8 cellular contexts compared by ENCODE assay signal in the genomic region with DNA sequence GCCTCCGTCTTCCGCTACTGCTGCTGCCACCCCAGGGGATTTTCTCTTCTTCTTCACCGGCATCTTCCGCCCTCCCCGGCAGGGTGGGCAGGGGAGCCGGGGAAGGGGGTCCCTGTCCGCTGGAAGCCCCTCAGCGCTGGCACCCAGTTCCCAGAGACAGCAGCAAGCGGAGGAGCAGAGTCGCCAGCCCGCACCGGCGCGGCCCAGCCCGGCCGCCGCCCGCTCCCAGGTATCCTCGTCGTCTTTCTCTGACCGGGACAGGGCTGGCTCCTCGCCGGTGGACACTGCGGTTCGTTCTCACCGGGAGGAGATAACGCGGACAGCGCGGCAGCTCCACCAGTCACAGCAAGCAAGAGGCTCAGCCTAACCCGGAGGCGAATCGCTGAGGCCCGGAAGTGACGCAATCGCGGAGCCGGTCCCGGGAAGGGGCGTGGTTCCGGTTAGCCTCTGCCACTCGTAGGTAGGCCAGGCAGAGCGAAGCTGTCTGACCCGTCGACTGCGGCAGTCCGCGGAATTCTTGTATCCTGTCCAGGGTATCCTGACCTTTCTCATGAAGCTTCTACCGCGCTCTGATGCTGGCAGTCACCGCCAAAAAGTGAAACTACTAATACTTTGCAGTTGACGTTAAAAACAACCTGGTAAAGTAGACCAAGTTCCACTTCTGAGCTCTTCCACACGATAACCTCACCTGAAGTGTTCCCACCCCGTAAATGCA. TPM values are rescaled to one million over a fixed set of nuclear protein-coding genes. Genes with fewer than 3 reads are reported as not detected.
DNase-seq lines count a peak whose midpoint lies in the region; ATAC-seq and TF ChIP-seq lines count a peak whose summit lies in the region.

A gene (minus strand): TSS at position 351 of the 715 bp plus-strand sequence. CDS start 288 bp downstream, at position 63.

- DNase-seq in AG04450 (ENCODE audit: low read depth, low spot score) (peak; percentile 85), NCI-H226 (peak; percentile 96), WTC11 (ENCODE audit: low spot score) (peak; percentile 98), cardiac fibroblast (ENCODE audit: low read depth in 2 of 2) (peak; percentile 95 to 96), iPS-NIHi7 (ENCODE audit: extremely low spot score) (peak; percentile 95), smooth muscle cell (lab: John Stamatoyannopoulos, UW; ENCODE audit: unreplicated experiment) (peak; percentile 74)

- POLR2A ChIA-PET in AG04450 (lab: Yijun Ruan, JAX), result interaction anchor here (0.7 to 3.4 kb wide), 3 partner anchors 13 to 358 kb away, joined by 3 to 28 read pairs (median 5); a partner anchor contains a TSS
- POLR2A ChIA-PET in WTC11 (lab: Charles Lee), result interaction anchor here (0.9 to 3.0 kb wide), 3 partner anchors 12 to 17 kb away, joined by 3 to 29 read pairs (median 3); a partner anchor contains a TSS

- H3K36me3 ChIP-seq in smooth muscle cell (ENCODE audit: low read depth), result no peaks in the 10 kb centered on the region

- H3K4me1 ChIP-seq in smooth muscle cell (ENCODE audit: low read depth), result peaks cover 22% of the 10 kb centered on the region

- peak within 1 kb of the TSS; percentile 93 for H3K27ac Mint-ChIP-seq in WTC11

- H3K79me2 ChIP-seq in smooth muscle cell (ENCODE audit: low read depth), result peaks cover 50% of the 10 kb centered on the region

- ATAC-seq in GM18909 (IDR thresholded peaks at IDR 0.05; ENCODE audit: poor library complexity, unreplicated experiment) (peak; percentile 100), HG03175 (IDR thresholded peaks at IDR 0.05; ENCODE audit: unreplicated experiment) (peak; percentile 100), WTC11 (peak; percentile 97)

- WGBS in smooth muscle cell (ENCODE audit: low lambda C conversion rate), result under 1% methylated on average over 44 of the region's 54 CpGs

- H3K9me3 ChIP-seq in AG04450 (ENCODE audit: control insufficient read depth, insufficient read depth, low read length) (no peaks in the 10 kb centered on the region; the same call in 1 of the 2 replicates), smooth muscle cell (replicated peaks; ENCODE audit: low read depth) (no peaks in the 10 kb centered on the region)

- peaks cover 32% of the 10 kb centered on the region for H4K20me1 ChIP-seq in smooth muscle cell (ENCODE audit: low read depth)

- H3K27me3 ChIP-seq in AG04450 (ENCODE audit: control insufficient read depth, insufficient read depth, low read length) (no peaks in the 10 kb centered on the region), smooth muscle cell (ENCODE audit: low read depth) (peaks cover 26% of the 10 kb centered on the region)

- H3K4me3 ChIP-seq in AG04450 (ENCODE audit: low read depth, low read length), result peak within 1 kb of the TSS; percentile 80
- peak within 1 kb of the TSS; percentile 85 to 91 for H3K4me3 ChIP-seq in cardiac fibroblast (replicated peaks in 1 of 2; ENCODE audit: low read depth in 2 of 2, low read length in 2 of 2)
- peak within 1 kb of the TSS; percentile 96 for H3K4me3 ChIP-seq in smooth muscle cell

- CTCF ChIA-PET in AG04450 (lab: Charles Lee), result interaction anchor here (0.8 to 4.3 kb wide), 5 partner anchors 17 to 151 kb away, joined by 4 to 22 read pairs (median 5); a partner anchor contains a TSS
- CTCF ChIA-PET in WTC11 (lab: Charles Lee), result interaction anchor here (1.1 to 3.2 kb wide), 3 partner anchors 9 to 177 kb away, joined by 3 to 36 read pairs (median 3); a partner anchor contains a TSS

- H3K9ac ChIP-seq in smooth muscle cell (ENCODE audit: low read depth), result peak within 1 kb of the TSS; percentile 95

- no peaks in the 10 kb centered on the region for H3F3A ChIP-seq in smooth muscle cell (ENCODE audit: low read depth)

- peak within 1 kb of the TSS; percentile 81 for H2AFZ ChIP-seq in smooth muscle cell (ENCODE audit: low read depth)

- H3K27ac ChIP-seq in AG04450 (ENCODE audit: low read depth, low read length) (peak within 1 kb of the TSS; percentile 77), smooth muscle cell (ENCODE audit: low read depth) (peak within 1 kb of the TSS; percentile 92)

- H3K36me3 Mint-ChIP-seq in WTC11, result peaks cover 24% of the 10 kb centered on the region

- H3K27me3 Mint-ChIP-seq in WTC11 (ENCODE audit: low read depth), result peaks cover 18% of the 10 kb centered on the region

- peaks cover 21% of the 10 kb centered on the region for H3K4me1 Mint-ChIP-seq in WTC11

- TF ChIP-seq CTCF in AG04450 (IDR thresholded peaks at IDR 0.05; ENCODE audit: low read depth, low read length) (no peak), WTC11 (IDR thresholded peaks at IDR 0.05) (no peak), cardiac fibroblast (IDR thresholded peaks at IDR 0.05; ENCODE audit: low read depth, low read length) (no peak), smooth muscle cell (IDR thresholded peaks at IDR 0.05; ENCODE audit: borderline replicate concordance, insufficient read depth, poor library complexity, severe bottlenecking) (no peak)

- no peaks in the 10 kb centered on the region for H3K9me3 Mint-ChIP-seq in WTC11

- H3K4me3 Mint-ChIP-seq in WTC11, result peak within 1 kb of the TSS; percentile 89

- H3K4me2 ChIP-seq in smooth muscle cell, result peak within 1 kb of the TSS; percentile 95

TF ChIP-seq in WTC11, 78 proteins besides CTCF, POLR2A, EP300 and RAD21 (continues in another document):
- no peak for TF ChIP-seq GTF2I (CRISPR knock-in tag; conservative IDR thresholded peaks at IDR 0.05)
- peak; percentile 67; the same call in 1 of the 2 replicates for TF ChIP-seq TEAD1 (CRISPR knock-in tag; IDR thresholded peaks at IDR 0.05)
- TF ChIP-seq, protein P1, sequence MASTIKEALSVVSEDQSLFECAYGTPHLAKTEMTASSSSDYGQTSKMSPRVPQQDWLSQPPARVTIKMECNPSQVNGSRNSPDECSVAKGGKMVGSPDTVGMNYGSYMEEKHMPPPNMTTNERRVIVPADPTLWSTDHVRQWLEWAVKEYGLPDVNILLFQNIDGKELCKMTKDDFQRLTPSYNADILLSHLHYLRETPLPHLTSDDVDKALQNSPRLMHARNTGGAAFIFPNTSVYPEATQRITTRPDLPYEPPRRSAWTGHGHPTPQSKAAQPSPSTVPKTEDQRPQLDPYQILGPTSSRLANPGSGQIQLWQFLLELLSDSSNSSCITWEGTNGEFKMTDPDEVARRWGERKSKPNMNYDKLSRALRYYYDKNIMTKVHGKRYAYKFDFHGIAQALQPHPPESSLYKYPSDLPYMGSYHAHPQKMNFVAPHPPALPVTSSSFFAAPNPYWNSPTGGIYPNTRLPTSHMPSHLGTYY (CRISPR knock-in tag; IDR thresholded peaks at IDR 0.05), result no peak
- TF ChIP-seq ZNF263 (CRISPR knock-in tag; IDR thresholded peaks at IDR 0.05; ENCODE audit: low read depth), result no peak
- TF ChIP-seq, protein P2, sequence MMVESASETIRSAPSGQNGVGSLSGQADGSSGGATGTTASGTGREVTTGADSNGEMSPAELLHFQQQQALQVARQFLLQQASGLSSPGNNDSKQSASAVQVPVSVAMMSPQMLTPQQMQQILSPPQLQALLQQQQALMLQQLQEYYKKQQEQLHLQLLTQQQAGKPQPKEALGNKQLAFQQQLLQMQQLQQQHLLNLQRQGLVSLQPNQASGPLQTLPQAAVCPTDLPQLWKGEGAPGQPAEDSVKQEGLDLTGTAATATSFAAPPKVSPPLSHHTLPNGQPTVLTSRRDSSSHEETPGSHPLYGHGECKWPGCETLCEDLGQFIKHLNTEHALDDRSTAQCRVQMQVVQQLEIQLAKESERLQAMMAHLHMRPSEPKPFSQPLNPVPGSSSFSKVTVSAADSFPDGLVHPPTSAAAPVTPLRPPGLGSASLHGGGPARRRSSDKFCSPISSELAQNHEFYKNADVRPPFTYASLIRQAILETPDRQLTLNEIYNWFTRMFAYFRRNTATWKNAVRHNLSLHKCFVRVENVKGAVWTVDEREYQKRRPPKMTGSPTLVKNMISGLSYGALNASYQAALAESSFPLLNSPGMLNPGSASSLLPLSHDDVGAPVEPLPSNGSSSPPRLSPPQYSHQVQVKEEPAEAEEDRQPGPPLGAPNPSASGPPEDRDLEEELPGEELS (CRISPR knock-in tag; IDR thresholded peaks at IDR 0.05), result peak; percentile 63; the same call in 1 of the 2 replicates
- TF ChIP-seq KAT7 (CRISPR knock-in tag; IDR thresholded peaks at IDR 0.05; ENCODE audit: borderline replicate concordance), result 0 out of 2 replicates have a peak, but pooled peaks have one; percentile 72
- peak; percentile 52; the same call in 1 of the 2 replicates for TF ChIP-seq ZNF232 (CRISPR knock-in tag; IDR thresholded peaks at IDR 0.05)
- TF ChIP-seq SOX15 (CRISPR knock-in tag; IDR thresholded peaks at IDR 0.05), result no peak
- TF ChIP-seq, protein P3, sequence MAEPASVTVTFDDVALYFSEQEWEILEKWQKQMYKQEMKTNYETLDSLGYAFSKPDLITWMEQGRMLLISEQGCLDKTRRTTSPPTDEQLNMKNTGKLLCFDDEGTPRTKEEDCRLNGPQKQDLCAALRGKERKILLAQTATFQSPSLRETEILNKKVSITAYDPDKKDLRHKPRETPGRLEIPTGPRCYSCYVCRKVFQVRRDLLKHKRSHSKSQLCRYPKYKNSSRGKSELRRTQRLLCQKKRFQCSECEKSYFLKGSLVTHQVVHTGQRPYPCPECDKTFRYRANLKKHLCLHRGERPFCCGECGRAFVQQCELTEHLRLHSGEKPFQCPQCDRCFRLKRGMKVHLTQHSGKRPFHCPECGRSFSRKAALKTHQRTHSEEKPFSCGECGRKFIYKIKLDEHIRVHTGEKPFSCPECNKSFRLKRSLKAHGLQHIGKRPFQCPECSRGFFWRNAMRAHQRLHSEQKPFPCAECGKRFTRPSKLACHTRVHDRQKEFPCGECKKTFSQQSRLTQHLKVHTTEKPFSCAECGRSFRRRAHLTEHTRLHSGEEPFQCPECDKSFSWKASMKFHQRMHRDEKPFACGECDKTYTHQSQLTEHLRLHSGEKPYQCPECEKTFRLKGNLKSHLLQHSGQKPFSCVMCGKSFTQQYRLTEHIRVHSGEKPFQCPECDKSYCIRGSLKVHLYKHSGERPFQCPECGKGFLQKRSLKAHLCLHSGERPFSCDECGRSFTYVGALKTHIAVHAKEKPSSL (CRISPR knock-in tag; conservative IDR thresholded peaks at IDR 0.05), result no peak
- TF ChIP-seq, protein P4, sequence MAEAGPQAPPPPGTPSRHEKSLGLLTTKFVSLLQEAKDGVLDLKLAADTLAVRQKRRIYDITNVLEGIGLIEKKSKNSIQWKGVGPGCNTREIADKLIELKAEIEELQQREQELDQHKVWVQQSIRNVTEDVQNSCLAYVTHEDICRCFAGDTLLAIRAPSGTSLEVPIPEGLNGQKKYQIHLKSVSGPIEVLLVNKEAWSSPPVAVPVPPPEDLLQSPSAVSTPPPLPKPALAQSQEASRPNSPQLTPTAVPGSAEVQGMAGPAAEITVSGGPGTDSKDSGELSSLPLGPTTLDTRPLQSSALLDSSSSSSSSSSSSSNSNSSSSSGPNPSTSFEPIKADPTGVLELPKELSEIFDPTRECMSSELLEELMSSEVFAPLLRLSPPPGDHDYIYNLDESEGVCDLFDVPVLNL (CRISPR knock-in tag; IDR thresholded peaks at IDR 0.05; ENCODE audit: borderline replicate concordance, low read depth), result no peak
- no peak for TF ChIP-seq CREB1 (CRISPR knock-in tag; IDR thresholded peaks at IDR 0.05)
- no peak for TF ChIP-seq ATF1 (CRISPR knock-in tag; IDR thresholded peaks at IDR 0.05)

RNA-seq across cellular contexts. Expression of the gene that starts here (rescaled TPM):
- polyA plus RNA-seq in AG04450 (2011; rRNA removed) (53.1 and 62.3 TPM in 2 replicates), smooth muscle cell (69.9 and 72.0 TPM in 2 replicates)
- 7.4 and 14.9 TPM in 2 replicates for polyA minus RNA-seq in AG04450 (2011; rRNA and poly(A)+ RNA removed)
- total RNA-seq in WTC11 (2021) (75.6 to 98.2 TPM (median 75.9 TPM) in 3 replicates), smooth muscle cell (88.1 and 119 TPM in 2 replicates)

Comparison
In these comparisons a context has a peak if more than half of its experiments do, and no peak if none do; other contexts are left out.
1. Peak in every context shown above with its lines: DNase-seq, ATAC-seq, H3K4me3 ChIP-seq and H3K27ac ChIP-seq.